ENCODE assay signal across 16 cellular contexts in the genomic region with DNA sequence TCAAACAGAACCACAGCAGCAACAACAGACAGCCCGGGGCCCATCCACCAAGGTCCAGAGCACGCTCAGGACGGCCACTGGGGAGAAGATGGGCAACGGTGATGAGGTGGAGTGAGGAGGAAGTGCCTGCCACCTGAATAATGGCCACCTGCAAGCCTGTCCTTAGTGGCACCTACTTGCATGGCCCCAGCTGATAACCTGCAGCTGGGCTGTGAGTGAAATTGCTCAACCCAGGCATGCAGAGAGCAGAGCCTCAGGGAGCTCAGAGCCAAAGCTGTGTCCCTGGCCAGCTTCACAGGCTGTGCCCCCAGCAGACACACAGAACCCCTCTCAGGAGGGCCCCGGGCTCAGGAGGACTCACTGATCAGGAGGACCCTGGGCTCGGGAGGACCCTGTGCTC.
DNase-seq lines count a peak whose midpoint lies in the region; ATAC-seq, FAIRE-seq and TF ChIP-seq lines count a peak whose summit lies in the region.
"Had no signal": no experiment of that assay in that cellular context is flagged by ENCODE, and none has a peak within 500 bp of the region (broad histone marks: within the 10 kb centered on the region; RNA-seq: fewer than 3 reads in every experiment).

No MANE protein-coding gene starts in this region.

- ATAC-seq in HepG2 (no peak; the same call in 1 of the 3 replicates), right lobe of liver (no peak), HG02571 (IDR thresholded peaks at IDR 0.05; ENCODE audit: unreplicated experiment) (no peak), HG02852 (IDR thresholded peaks at IDR 0.05; ENCODE audit: unreplicated experiment) (no peak)
- ATAC-seq: GM23338, HCT116 had no signal

- CTCF ChIA-PET in HepG2 (lab: Yijun Ruan, JAX; ENCODE audit: low intra/inter-chr PET ratio, low total read pairs), result no interaction called here

- no peak overlapping the region for H3K9ac ChIP-seq in HepG2 (ENCODE audit: insufficient read depth, low read depth, low read length)

- H3K4me1 ChIP-seq in HepG2 (ENCODE audit: insufficient read depth, low read length) (no peaks in the 10 kb centered on the region), right lobe of liver (no peaks in the 10 kb centered on the region)
- H3K4me1 ChIP-seq: Caco-2 had no signal

- no peak for TF ChIP-seq POLR2A in HepG2 (IDR thresholded peaks at IDR 0.05; ENCODE audit: insufficient read depth in 1 of 2, low read depth in 2 of 2, low read length in 2 of 2)
- no peak for TF ChIP-seq POLR2A in right lobe of liver (IDR thresholded peaks at IDR 0.05)
- TF ChIP-seq POLR2A in lower leg skin (IDR thresholded peaks at IDR 0.05), result no peak

- in situ Hi-C loops in HepG2 (cut with HindIII; ENCODE audit: extremely low pct_ligation_motif_present, low pct_unique_long_range_greater_than_20kb), result no loop called here

- no peaks in the 10 kb centered on the region for H3K36me3 ChIP-seq in HepG2 (replicated peaks in 1 of 2; ENCODE audit: control insufficient read depth in 1 of 2, insufficient read depth in 2 of 2, low read length in 2 of 2)
- H3K36me3 ChIP-seq in right lobe of liver, result no peaks in the 10 kb centered on the region

- no peak for DNase-seq in HepG2 (ENCODE audit: low spot score)
- DNase-seq in right lobe of liver, result no peak
- DNase-seq in NAMALWA (ENCODE audit: low spot score), result peak; percentile 62
- no peak for DNase-seq in lower leg skin (ENCODE audit: low spot score in 2 of 2)
- DNase-seq in H4 (ENCODE audit: low spot score), result no peak
- DNase-seq: Caco-2; CD4-positive, alpha-beta T cell; GDM1; H7; KG1 had no signal

- TF ChIP-seq CTCF in HepG2 (CRISPR knock-in tag; IDR thresholded peaks at IDR 0.05), result no peak
- TF ChIP-seq CTCF in right lobe of liver (IDR thresholded peaks at IDR 0.05), result no peak
- TF ChIP-seq CTCF in lower leg skin (IDR thresholded peaks at IDR 0.05), result no peak

- H3K9me3 ChIP-seq in HepG2 (ENCODE audit: low read length) (peaks cover 13% of the 10 kb centered on the region), right lobe of liver (no peaks in the 10 kb centered on the region)
- H3K9me3 ChIP-seq: Caco-2 had no signal

- intact Hi-C loops in HepG2 (cut with micrococcal nuclease; ENCODE audit: unreplicated experiment), result no loop called here
- intact Hi-C loops in right lobe of liver (cut with DNase I), result no loop called here
- intact Hi-C loops in lower leg skin (cut with DNase I; ENCODE audit: low total_unique reads), result no loop called here

- H3K4me2 ChIP-seq in HepG2 (ENCODE audit: low read depth, low read length), result no peak overlapping the region
- H3K4me2 ChIP-seq: GM23338 had no signal

- H3K27me3 ChIP-seq in HepG2 (ENCODE audit: control insufficient read depth in 1 of 2, insufficient read depth in 2 of 2, low read length in 2 of 2) (peaks cover 11 to 68% of the 10 kb centered on the region in 2 experiments; a peak in 4 of 5 replicates), right lobe of liver (no peaks in the 10 kb centered on the region)

- TF ChIP-seq EP300 in HepG2 (IDR thresholded peaks at IDR 0.05; ENCODE audit: low read depth in 2 of 2, low read length in 2 of 2), result no peak
- no peak for TF ChIP-seq EP300 in HepG2 (CRISPR knock-in tag; IDR thresholded peaks at IDR 0.05; ENCODE audit: borderline replicate concordance)

- H3K79me2 ChIP-seq in HepG2 (ENCODE audit: insufficient read depth, low read length), result no peaks in the 10 kb centered on the region

- POLR2A ChIA-PET in HepG2 (lab: Yijun Ruan, JAX), result no interaction called here

- WGBS in HepG2 (ENCODE audit: low lambda C conversion rate), result 7% methylated on average over 2 of the region's 6 CpGs
- 0% methylated on average over 1 of the region's 6 CpGs for WGBS in right lobe of liver (ENCODE audit: insufficient coverage, low coverage, low lambda C conversion rate, missing lambda C conversion rate)
- WGBS in lower leg skin, 2 donors, result 86 to 89% methylated on average over 4 to 6 of the region's 6 CpGs

- H4K20me1 ChIP-seq in HepG2 (ENCODE audit: insufficient read depth, low read length), result no peaks in the 10 kb centered on the region

- FAIRE-seq in HepG2 (lab: Jason Lieb, UNC), result no peak
- FAIRE-seq: D721Med had no signal

- no TSS peak for BruUV-seq in HepG2 (replicated peaks; lab: Mats Ljungman, UMichigan)

- H2AFZ ChIP-seq in HepG2 (ENCODE audit: low read length), result no peak overlapping the region
- H2AFZ ChIP-seq: GM23338 had no signal

- no peak overlapping the region for H3K4me3 ChIP-seq in HepG2 (replicated peaks in 1 of 3; ENCODE audit: insufficient read depth in 1 of 3, low read depth in 2 of 3, low read length in 3 of 3)
- no peak overlapping the region for H3K4me3 ChIP-seq in right lobe of liver
- H3K4me3 ChIP-seq in lower leg skin (ENCODE audit: low read depth, poor library complexity, severe bottlenecking), result peak overlapping the region; percentile 5
- H3K4me3 ChIP-seq: GM23338 had no signal

- no peak for TF ChIP-seq RAD21 in HepG2 (CRISPR knock-in tag; IDR thresholded peaks at IDR 0.05)

- H3K27ac ChIP-seq in HepG2 (ENCODE audit: extremely low read length, insufficient read depth, low read length) (no peak overlapping the region), right lobe of liver (no peak overlapping the region)
- H3K27ac ChIP-seq: C4-2B had no signal

TF ChIP-seq in HepG2, 621 proteins besides CTCF, POLR2A, EP300 and RAD21:
- TF ChIP-seq ARNTL (CRISPR knock-in tag; IDR thresholded peaks at IDR 0.05) (no peak), CCDC6 (CRISPR knock-in tag; IDR thresholded peaks at IDR 0.05) (no peak), TCF7 (IDR thresholded peaks at IDR 0.05; ENCODE audit: low read depth) (no peak), ZNF776 (CRISPR knock-in tag; IDR thresholded peaks at IDR 0.05) (no peak), ZNF263 (CRISPR knock-in tag; IDR thresholded peaks at IDR 0.05) (peak; percentile 48; the same call in 1 of the 2 replicates), CEBPB (IDR thresholded peaks at IDR 0.05; ENCODE audit: borderline replicate concordance, low read depth, low read length) (peak; percentile 13; the same call in 1 of the 2 replicates), PAX8 (CRISPR knock-in tag; IDR thresholded peaks at IDR 0.05; ENCODE audit: borderline replicate concordance) (no peak)
- TF ChIP-seq, protein P1, sequence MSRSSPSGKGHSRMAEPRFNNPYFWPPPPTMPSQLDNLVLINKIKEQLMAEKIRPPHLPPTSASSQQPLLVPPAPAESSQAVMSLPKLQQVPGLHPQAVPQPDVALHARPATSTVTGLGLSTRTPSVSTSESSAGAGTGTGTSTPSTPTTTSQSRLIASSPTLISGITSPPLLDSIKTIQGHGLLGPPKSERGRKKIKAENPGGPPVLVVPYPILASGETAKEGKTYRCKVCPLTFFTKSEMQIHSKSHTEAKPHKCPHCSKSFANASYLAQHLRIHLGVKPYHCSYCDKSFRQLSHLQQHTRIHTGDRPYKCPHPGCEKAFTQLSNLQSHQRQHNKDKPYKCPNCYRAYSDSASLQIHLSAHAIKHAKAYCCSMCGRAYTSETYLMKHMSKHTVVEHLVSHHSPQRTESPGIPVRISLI (CRISPR knock-in tag; IDR thresholded peaks at IDR 0.05; ENCODE audit: borderline replicate concordance), result no peak
TF ChIP-seq in HepG2: peak in this region for 2.
